1 cellular context compared by ENCODE assay signal in the genomic region with DNA sequence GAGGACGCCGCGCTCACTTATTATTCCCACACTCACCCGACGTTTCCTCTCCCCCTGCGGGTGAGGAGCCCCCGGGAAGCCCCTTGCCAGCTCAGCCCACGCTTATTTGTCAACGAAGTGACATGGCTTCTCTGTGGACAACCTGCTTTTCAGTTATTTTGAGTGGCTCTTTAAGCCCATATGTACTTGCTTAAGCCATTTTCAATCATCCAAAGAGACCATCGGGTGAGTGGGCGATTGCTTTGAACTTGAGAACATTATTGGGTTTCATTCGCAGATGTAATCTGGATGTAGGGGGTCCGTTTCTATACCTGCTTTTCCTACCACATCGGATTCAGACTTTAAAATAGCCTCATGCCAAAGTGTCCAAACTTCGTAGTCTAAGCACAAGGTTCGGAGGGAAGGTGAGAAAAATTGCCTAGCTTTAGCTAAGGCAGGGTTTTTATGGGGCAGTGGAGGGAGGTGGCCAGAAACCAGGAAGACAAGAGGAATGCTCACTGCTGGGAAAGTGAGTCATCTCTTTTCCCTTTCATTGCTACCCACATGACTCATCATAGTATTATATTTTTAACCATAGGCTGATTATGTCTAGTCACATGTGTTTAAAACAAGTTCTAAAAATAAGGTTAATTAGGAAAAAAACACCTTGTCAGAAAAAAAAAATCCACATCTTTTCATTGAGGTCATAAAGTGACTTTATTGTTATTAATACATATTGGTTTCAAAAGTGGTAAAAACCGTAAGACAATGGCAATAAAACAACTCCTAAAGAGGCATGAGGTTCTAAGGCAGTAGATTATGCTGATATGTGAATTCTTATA.
A peak's percentile ranks its signal among the peaks of the same experiment; 100 is the strongest.
TF ChIP-seq lines count a peak whose summit lies in the region.

No MANE protein-coding gene starts in this region.

TF ChIP-seq in K562, 482 proteins besides CTCF, POLR2A, EP300 and RAD21 (continued from another document and continues in another):
- TF ChIP-seq, protein P1, sequence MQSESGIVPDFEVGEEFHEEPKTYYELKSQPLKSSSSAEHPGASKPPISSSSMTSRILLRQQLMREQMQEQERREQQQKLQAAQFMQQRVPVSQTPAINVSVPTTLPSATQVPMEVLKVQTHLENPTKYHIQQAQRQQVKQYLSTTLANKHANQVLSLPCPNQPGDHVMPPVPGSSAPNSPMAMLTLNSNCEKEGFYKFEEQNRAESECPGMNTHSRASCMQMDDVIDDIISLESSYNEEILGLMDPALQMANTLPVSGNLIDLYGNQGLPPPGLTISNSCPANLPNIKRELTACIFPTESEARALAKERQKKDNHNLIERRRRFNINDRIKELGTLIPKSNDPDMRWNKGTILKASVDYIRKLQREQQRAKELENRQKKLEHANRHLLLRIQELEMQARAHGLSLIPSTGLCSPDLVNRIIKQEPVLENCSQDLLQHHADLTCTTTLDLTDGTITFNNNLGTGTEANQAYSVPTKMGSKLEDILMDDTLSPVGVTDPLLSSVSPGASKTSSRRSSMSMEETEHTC (IDR thresholded peaks at IDR 0.05) = 0 out of 2 replicates have a peak, but pooled peaks have one; percentile 27
- TF ChIP-seq ZNF239 (CRISPR knock-in tag; IDR thresholded peaks at IDR 0.05) (peak; percentile 57; the same call in 1 of the 2 replicates), NFE2 (IDR thresholded peaks at IDR 0.05; ENCODE audit: low read depth) (peak; percentile 90), ARID1B (IDR thresholded peaks at IDR 0.05) (peak; percentile 75), BRCA1 (IDR thresholded peaks at IDR 0.05) (no peak), BRCA1 (CRISPR knock-in tag; IDR thresholded peaks at IDR 0.05) (no peak), NUFIP1 (IDR thresholded peaks at IDR 0.05; ENCODE audit: partially characterized antibody) (no peak), CHD4 (IDR thresholded peaks at IDR 0.05; ENCODE audit: insufficient read depth, insufficient replicate concordance, low read depth, low read length, poor library complexity, severe bottlenecking) (no peak), XRCC5 (IDR thresholded peaks at IDR 0.05; ENCODE audit: low read depth, low read length) (no peak), SMARCA5 (IDR thresholded peaks at IDR 0.05) (no peak), ZNF311 (CRISPR knock-in tag; IDR thresholded peaks at IDR 0.05) (peak; percentile 89), ETV6 (IDR thresholded peaks at IDR 0.05; ENCODE audit: borderline replicate concordance in 1 of 2, low read depth in 2 of 2, low read length in 1 of 2) (no peak), ETV6 (CRISPR knock-in tag; IDR thresholded peaks at IDR 0.05; ENCODE audit: borderline replicate concordance) (no peak), ZNF121 (CRISPR knock-in tag; conservative IDR thresholded peaks at IDR 0.05) (no peak), CREB1 (IDR thresholded peaks at IDR 0.05) (no peak), CREB1 (CRISPR knock-in tag; IDR thresholded peaks at IDR 0.05) (no peak), HLTF (IDR thresholded peaks at IDR 0.05) (no peak), SMARCC2 (IDR thresholded peaks at IDR 0.05; ENCODE audit: low read depth) (peak; percentile 76), XRCC3 (IDR thresholded peaks at IDR 0.05) (no peak), BCOR (IDR thresholded peaks at IDR 0.05) (no peak), ZFP36 (IDR thresholded peaks at IDR 0.05; ENCODE audit: low read depth, low read length, partially characterized antibody) (no peak), CBX8 (IDR thresholded peaks at IDR 0.05; ENCODE audit: borderline replicate concordance, extremely low read depth, low read depth, low read length, poor library complexity, severe bottlenecking) (no peak), PTBP1 (IDR thresholded peaks at IDR 0.05; ENCODE audit: low read depth, low read length) (no peak), TCF3 (CRISPR knock-in tag; IDR thresholded peaks at IDR 0.05) (no peak; the same call in 1 of the 2 replicates), JUN (IDR thresholded peaks at IDR 0.05; ENCODE audit: borderline replicate concordance, low read depth, low read length) (peak; percentile 97), JUN (CRISPR knock-in tag; IDR thresholded peaks at IDR 0.05; ENCODE audit: borderline replicate concordance) (no peak), MIER1 (IDR thresholded peaks at IDR 0.05; ENCODE audit: low read depth) (no peak), ZNF197 (CRISPR knock-in tag; IDR thresholded peaks at IDR 0.05; ENCODE audit: low read depth) (peak; percentile 82), CCAR2 (IDR thresholded peaks at IDR 0.05; ENCODE audit: low read depth, low read length) (no peak), GABPA (tag; conservative IDR thresholded peaks at IDR 0.05; ENCODE audit: low read depth) (no peak), HOXB6 (CRISPR knock-in tag; IDR thresholded peaks at IDR 0.05; ENCODE audit: borderline replicate concordance) (no peak), MCM2 (IDR thresholded peaks at IDR 0.05; ENCODE audit: low read depth) (no peak), GTF2F1 (IDR thresholded peaks at IDR 0.05; ENCODE audit: low read depth, low read length) (no peak), SRF (CRISPR knock-in tag; IDR thresholded peaks at IDR 0.05) (no peak), MBD2 (IDR thresholded peaks at IDR 0.05; ENCODE audit: borderline replicate concordance, low read depth) (no peak), KDM4B (IDR thresholded peaks at IDR 0.05; ENCODE audit: borderline replicate concordance in 2 of 2, low read depth in 1 of 2) (no peak), CC2D1A (IDR thresholded peaks at IDR 0.05) (no peak), PHF8 (IDR thresholded peaks at IDR 0.05; ENCODE audit: borderline replicate concordance, low read length) (no peak), MAFG (tag; conservative IDR thresholded peaks at IDR 0.05) (peak; percentile 91), ELF2 (CRISPR knock-in tag; IDR thresholded peaks at IDR 0.05) (no peak), ZNF146 (CRISPR knock-in tag; IDR thresholded peaks at IDR 0.05; ENCODE audit: unreplicated experiment) (no peak), ZNF232 (CRISPR knock-in tag; IDR thresholded peaks at IDR 0.05) (no peak), PHF21A (IDR thresholded peaks at IDR 0.05; ENCODE audit: borderline replicate concordance, low read depth) (no peak), HDAC6 (IDR thresholded peaks at IDR 0.05; ENCODE audit: low read depth, low read length) (no peak), CBFA2T2 (conservative IDR thresholded peaks at IDR 0.05) (no peak), SMAD1 (IDR thresholded peaks at IDR 0.05; ENCODE audit: low read depth, low read length, partially characterized antibody) (no peak), FOSL1 (tag; conservative IDR thresholded peaks at IDR 0.05) (peak; percentile 99)
- TF ChIP-seq, protein P2, sequence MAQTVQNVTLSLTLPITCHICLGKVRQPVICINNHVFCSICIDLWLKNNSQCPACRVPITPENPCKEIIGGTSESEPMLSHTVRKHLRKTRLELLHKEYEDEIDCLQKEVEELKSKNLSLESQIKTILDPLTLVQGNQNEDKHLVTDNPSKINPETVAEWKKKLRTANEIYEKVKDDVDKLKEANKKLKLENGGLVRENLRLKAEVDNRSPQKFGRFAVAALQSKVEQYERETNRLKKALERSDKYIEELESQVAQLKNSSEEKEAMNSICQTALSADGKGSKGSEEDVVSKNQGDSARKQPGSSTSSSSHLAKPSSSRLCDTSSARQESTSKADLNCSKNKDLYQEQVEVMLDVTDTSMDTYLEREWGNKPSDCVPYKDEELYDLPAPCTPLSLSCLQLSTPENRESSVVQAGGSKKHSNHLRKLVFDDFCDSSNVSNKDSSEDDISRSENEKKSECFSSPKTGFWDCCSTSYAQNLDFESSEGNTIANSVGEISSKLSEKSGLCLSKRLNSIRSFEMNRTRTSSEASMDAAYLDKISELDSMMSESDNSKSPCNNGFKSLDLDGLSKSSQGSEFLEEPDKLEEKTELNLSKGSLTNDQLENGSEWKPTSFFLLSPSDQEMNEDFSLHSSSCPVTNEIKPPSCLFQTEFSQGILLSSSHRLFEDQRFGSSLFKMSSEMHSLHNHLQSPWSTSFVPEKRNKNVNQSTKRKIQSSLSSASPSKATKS (CRISPR knock-in tag; IDR thresholded peaks at IDR 0.05) = no peak
- TF ChIP-seq, protein P3, sequence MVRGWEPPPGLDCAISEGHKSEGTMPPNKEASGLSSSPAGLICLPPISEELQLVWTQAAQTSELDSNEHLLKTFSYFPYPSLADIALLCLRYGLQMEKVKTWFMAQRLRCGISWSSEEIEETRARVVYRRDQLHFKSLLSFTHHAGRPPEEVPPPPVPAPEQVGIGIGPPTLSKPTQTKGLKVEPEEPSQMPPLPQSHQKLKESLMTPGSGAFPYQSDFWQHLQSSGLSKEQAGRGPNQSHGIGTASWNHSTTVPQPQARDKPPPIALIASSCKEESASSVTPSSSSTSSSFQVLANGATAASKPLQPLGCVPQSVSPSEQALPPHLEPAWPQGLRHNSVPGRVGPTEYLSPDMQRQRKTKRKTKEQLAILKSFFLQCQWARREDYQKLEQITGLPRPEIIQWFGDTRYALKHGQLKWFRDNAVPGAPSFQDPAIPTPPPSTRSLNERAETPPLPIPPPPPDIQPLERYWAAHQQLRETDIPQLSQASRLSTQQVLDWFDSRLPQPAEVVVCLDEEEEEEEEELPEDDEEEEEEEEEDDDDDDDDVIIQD (CRISPR knock-in tag; IDR thresholded peaks at IDR 0.05) = no peak
- TF ChIP-seq, protein P4, sequence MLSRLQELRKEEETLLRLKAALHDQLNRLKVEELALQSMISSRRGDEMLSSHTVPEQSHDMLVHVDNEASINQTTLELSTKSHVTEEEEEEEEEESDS (CRISPR knock-in tag; IDR thresholded peaks at IDR 0.05) = no peak
- TF ChIP-seq, protein P5, sequence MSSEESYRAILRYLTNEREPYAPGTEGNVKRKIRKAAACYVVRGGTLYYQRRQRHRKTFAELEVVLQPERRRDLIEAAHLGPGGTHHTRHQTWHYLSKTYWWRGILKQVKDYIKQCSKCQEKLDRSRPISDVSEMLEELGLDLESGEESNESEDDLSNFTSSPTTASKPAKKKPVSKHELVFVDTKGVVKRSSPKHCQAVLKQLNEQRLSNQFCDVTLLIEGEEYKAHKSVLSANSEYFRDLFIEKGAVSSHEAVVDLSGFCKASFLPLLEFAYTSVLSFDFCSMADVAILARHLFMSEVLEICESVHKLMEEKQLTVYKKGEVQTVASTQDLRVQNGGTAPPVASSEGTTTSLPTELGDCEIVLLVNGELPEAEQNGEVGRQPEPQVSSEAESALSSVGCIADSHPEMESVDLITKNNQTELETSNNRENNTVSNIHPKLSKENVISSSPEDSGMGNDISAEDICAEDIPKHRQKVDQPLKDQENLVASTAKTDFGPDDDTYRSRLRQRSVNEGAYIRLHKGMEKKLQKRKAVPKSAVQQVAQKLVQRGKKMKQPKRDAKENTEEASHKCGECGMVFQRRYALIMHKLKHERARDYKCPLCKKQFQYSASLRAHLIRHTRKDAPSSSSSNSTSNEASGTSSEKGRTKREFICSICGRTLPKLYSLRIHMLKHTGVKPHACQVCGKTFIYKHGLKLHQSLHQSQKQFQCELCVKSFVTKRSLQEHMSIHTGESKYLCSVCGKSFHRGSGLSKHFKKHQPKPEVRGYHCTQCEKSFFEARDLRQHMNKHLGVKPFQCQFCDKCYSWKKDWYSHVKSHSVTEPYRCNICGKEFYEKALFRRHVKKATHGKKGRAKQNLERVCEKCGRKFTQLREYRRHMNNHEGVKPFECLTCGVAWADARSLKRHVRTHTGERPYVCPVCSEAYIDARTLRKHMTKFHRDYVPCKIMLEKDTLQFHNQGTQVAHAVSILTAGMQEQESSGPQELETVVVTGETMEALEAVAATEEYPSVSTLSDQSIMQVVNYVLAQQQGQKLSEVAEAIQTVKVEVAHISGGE (CRISPR knock-in tag; IDR thresholded peaks at IDR 0.05) = peak in 1 of 3 experiments; percentile 11; a peak in 1 of 6 replicates
- TF ChIP-seq, protein P6, sequence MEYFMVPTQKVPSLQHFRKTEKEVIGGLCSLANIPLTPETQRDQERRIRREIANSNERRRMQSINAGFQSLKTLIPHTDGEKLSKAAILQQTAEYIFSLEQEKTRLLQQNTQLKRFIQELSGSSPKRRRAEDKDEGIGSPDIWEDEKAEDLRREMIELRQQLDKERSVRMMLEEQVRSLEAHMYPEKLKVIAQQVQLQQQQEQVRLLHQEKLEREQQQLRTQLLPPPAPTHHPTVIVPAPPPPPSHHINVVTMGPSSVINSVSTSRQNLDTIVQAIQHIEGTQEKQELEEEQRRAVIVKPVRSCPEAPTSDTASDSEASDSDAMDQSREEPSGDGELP (CRISPR knock-in tag; IDR thresholded peaks at IDR 0.05; ENCODE audit: borderline replicate concordance) = no peak
- TF ChIP-seq, protein P7, sequence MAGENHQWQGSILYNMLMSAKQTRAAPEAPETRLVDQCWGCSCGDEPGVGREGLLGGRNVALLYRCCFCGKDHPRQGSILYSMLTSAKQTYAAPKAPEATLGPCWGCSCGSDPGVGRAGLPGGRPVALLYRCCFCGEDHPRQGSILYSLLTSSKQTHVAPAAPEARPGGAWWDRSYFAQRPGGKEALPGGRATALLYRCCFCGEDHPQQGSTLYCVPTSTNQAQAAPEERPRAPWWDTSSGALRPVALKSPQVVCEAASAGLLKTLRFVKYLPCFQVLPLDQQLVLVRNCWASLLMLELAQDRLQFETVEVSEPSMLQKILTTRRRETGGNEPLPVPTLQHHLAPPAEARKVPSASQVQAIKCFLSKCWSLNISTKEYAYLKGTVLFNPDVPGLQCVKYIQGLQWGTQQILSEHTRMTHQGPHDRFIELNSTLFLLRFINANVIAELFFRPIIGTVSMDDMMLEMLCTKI (IDR thresholded peaks at IDR 0.05; ENCODE audit: partially characterized antibody) = no peak
